In the genomic region with DNA sequence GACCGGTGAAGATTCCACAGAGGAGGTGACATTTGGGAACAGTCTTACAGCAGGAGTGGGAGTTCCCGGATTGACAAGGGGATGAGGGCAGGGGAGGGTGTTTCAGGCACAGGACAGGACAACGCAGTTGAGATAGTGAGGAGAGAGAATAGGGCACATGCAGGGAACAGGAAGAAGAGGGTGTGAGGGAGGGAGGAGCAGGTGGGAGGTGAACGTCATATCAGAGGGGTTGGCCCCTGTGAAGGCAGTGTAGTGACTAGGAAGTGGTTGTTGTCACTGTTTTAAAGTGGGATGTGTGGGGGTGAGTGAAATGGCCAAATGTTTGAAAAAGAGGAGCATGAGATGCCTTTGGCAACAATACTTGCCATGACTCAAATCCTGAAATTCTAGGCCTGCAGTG, we compare ENCODE assay signal across 12 cellular contexts. TPM values are rescaled to one million over a fixed set of nuclear protein-coding genes. Genes with fewer than 3 reads are reported as not detected.
DNase-seq lines count a peak whose midpoint lies in the region; ATAC-seq and TF ChIP-seq lines count a peak whose summit lies in the region.
"Had no signal": no experiment of that assay in that cellular context is flagged by ENCODE, and none has a peak within 500 bp of the region (broad histone marks: within the 10 kb centered on the region; RNA-seq: fewer than 3 reads in every experiment).

No MANE protein-coding gene starts in this region.

- no peak overlapping the region for H3K4me3 ChIP-seq in Jurkat, Clone E6-1 (ENCODE audit: low read length)
- H3K4me3 ChIP-seq in transverse colon, result no peak overlapping the region
- H3K4me3 ChIP-seq: cardiac muscle cell, left ventricle myocardium inferior had no signal

- H3K27me3 ChIP-seq in transverse colon, result no peaks in the 10 kb centered on the region
- H3K27me3 ChIP-seq: cardiac muscle cell had no signal

- 72 to 79% methylated on average over 3 to 4 of the region's 4 CpGs for WGBS in transverse colon (ENCODE audit: low coverage in 1 of 2), 2 donors

- peak; percentile 84 to 91 for ATAC-seq in activated T-cell treated with anti-CD3 and anti-CD28 coated beads, Interleukin-2, amount 50 U/mL, for 4 hours
- ATAC-seq in natural killer cell (peak; percentile 96 to 98 (median 97)), sciatic nerve (no peak), GM19023 (IDR thresholded peaks at IDR 0.05; ENCODE audit: unreplicated experiment) (no peak)

- no peaks in the 10 kb centered on the region for H3K36me3 ChIP-seq in transverse colon
- H3K36me3 ChIP-seq: cardiac muscle cell, left ventricle myocardium inferior had no signal

- H3K4me1 ChIP-seq in transverse colon, result peaks cover 0 to 3% (median 0%) of the 10 kb centered on the region in 4 donors
- H3K4me1 ChIP-seq: left ventricle myocardium inferior had no signal

- no peak for TF ChIP-seq CTCF in CD14-positive monocyte (IDR thresholded peaks at IDR 0.05)
- TF ChIP-seq CTCF in natural killer cell (IDR thresholded peaks at IDR 0.05), result no peak
- no peak for TF ChIP-seq CTCF in transverse colon (IDR thresholded peaks at IDR 0.05)

- in situ Hi-C loops in transverse colon (cut with MboI; ENCODE audit: low pct_ligation_motif_present in 1 of 4, low pct_unique_long_range_greater_than_20kb in 1 of 4, low sequenced_read_pairs in 3 of 4), result no loop called here

- no peaks in the 10 kb centered on the region for H3K9me3 ChIP-seq in transverse colon

- no peak overlapping the region for H3K4me3 Mint-ChIP-seq in CD14-positive monocyte
- peak overlapping the region; percentile 9 for H3K4me3 Mint-ChIP-seq in activated T-cell treated with anti-CD3 and anti-CD28 coated beads, Interleukin-2, amount 50 U/mL, for 4 hours
- peak overlapping the region; percentile 92 for H3K4me3 Mint-ChIP-seq in natural killer cell

- H3K27ac Mint-ChIP-seq in CD14-positive monocyte (peak overlapping the region in 5 of 7 donors; percentile 49 to 79 (median 70)), natural killer cell (peak overlapping the region; percentile 81)

- H3K4me1 Mint-ChIP-seq in CD14-positive monocyte (peaks cover 80% of the 10 kb centered on the region), natural killer cell (peaks cover 71 to 84% of the 10 kb centered on the region in 2 donors)
- H3K4me1 Mint-ChIP-seq in activated T-cell treated with anti-CD3 and anti-CD28 coated beads, Interleukin-2, amount 50 U/mL, for 4 hours (ENCODE audit: low read depth), result peaks cover 85% of the 10 kb centered on the region

- H3K27ac ChIP-seq in transverse colon, result no peak overlapping the region
- H3K27ac ChIP-seq: cardiac muscle cell, left ventricle myocardium inferior had no signal

- TF ChIP-seq POLR2A in transverse colon (IDR thresholded peaks at IDR 0.05), result no peak

- TF ChIP-seq EP300 in transverse colon (IDR thresholded peaks at IDR 0.05; ENCODE audit: low read depth), result no peak

- peaks cover 0 to 2% (median 0%) of the 10 kb centered on the region in 3 donors for H3K27me3 Mint-ChIP-seq in CD14-positive monocyte (ENCODE audit: low read depth in 3 of 3)
- no peaks in the 10 kb centered on the region for H3K27me3 Mint-ChIP-seq in activated T-cell treated with anti-CD3 and anti-CD28 coated beads, Interleukin-2, amount 50 U/mL, for 4 hours (ENCODE audit: low read depth)
- no peaks in the 10 kb centered on the region for H3K27me3 Mint-ChIP-seq in natural killer cell (ENCODE audit: low read depth in 2 of 2)

- intact Hi-C loops in CD14-positive monocyte (cut with micrococcal nuclease), result no loop called here
- intact Hi-C loops in natural killer cell (cut with micrococcal nuclease), result loop anchor here (1.0 to 2.0 kb wide), 2 partner anchors 13 to 15 kb away; partner anchors contain the start of gene PRKCB
- intact Hi-C loops in sciatic nerve (cut with DNase I), result no loop called here
- intact Hi-C loops in transverse colon (cut with DNase I; ENCODE audit: low total_unique reads), result no loop called here

- DNase-seq in CD14-positive monocyte (ENCODE audit: low spot score) (no peak), natural killer cell (no peak), sciatic nerve (ENCODE audit: low spot score) (no peak), transverse colon (no peak), COR-L47 (lab: John Stamatoyannopoulos, UW) (no peak)
- peak; percentile 85 for DNase-seq in Jurkat, Clone E6-1 (ENCODE audit: low read depth, low spot score)
- DNase-seq in activated T-cell treated with anti-CD3 and anti-CD28 coated beads, Interleukin-2, amount 50 U/mL, for 4 hours, result peak; percentile 46
- DNase-seq: left ventricle myocardium inferior, NCI-H1048 had no signal

- H3K36me3 Mint-ChIP-seq in CD14-positive monocyte (peaks cover 42 to 56% of the 10 kb centered on the region in 2 donors), natural killer cell (no peaks in the 10 kb centered on the region)
- H3K36me3 Mint-ChIP-seq in activated T-cell treated with anti-CD3 and anti-CD28 coated beads, Interleukin-2, amount 50 U/mL, for 4 hours (ENCODE audit: insufficient read depth), result peaks cover 30% of the 10 kb centered on the region

- H3K9me3 Mint-ChIP-seq in CD14-positive monocyte (peaks cover 0 to 16% (median 0%) of the 10 kb centered on the region in 7 donors), natural killer cell (no peaks in the 10 kb centered on the region)
- H3K9me3 Mint-ChIP-seq in activated T-cell treated with anti-CD3 and anti-CD28 coated beads, Interleukin-2, amount 50 U/mL, for 4 hours, result no peaks in the 10 kb centered on the region

RNA-seq across cellular contexts. Expression of gene PRKCB, which starts 12.2 kb away (rescaled TPM):
- 10 to 100 TPM; 57.4 to 87.4 TPM for polyA plus RNA-seq in CD14-positive monocyte
- 44.5 TPM for polyA plus RNA-seq in Jurkat, Clone E6-1 (2012; ENCODE audit: insufficient read depth, insufficient read length)
- 10 to 100 TPM; 41.4 to 66.8 (median 63.3) TPM for total RNA-seq in activated T-cell treated with anti-CD3 and anti-CD28 coated beads, Interleukin-2, amount 50 U/mL, for 4 hours
- total RNA-seq in natural killer cell (100 to 1,000 TPM; 182 to 222 (median 183) TPM), sciatic nerve (12.7 TPM), transverse colon (10 to 100 TPM in 2 of 4 donors, 1 to 10 TPM in 2; 9.0 to 28.3 (median 15.2) TPM)
- total RNA-seq: fibroblast of villous mesenchyme had no signal

Comparison
In these comparisons a context has a peak if more than half of its experiments do, and no peak if none do; other contexts are left out.
1. DNase-seq: peak in Jurkat, Clone E6-1 (single experiment) and activated T-cell treated with anti-CD3 and anti-CD28 coated beads, Interleukin-2, amount 50 U/mL, for 4 hours (single experiment); none in CD14-positive monocyte (single experiment), natural killer cell (single experiment), sciatic nerve (single experiment), transverse colon (single experiment) and COR-L47 (single experiment).
2. H3K4me3 Mint-ChIP-seq: peak in activated T-cell treated with anti-CD3 and anti-CD28 coated beads, Interleukin-2, amount 50 U/mL, for 4 hours (single experiment) and natural killer cell (single experiment); none in CD14-positive monocyte (0 of 2).
3. ATAC-seq: peak in activated T-cell treated with anti-CD3 and anti-CD28 coated beads, Interleukin-2, amount 50 U/mL, for 4 hours (2 of 2) and natural killer cell (3 of 3); none in sciatic nerve (single experiment) and GM19023 (single experiment).